ENCODE assay signal across 10 cellular contexts in the genomic region with DNA sequence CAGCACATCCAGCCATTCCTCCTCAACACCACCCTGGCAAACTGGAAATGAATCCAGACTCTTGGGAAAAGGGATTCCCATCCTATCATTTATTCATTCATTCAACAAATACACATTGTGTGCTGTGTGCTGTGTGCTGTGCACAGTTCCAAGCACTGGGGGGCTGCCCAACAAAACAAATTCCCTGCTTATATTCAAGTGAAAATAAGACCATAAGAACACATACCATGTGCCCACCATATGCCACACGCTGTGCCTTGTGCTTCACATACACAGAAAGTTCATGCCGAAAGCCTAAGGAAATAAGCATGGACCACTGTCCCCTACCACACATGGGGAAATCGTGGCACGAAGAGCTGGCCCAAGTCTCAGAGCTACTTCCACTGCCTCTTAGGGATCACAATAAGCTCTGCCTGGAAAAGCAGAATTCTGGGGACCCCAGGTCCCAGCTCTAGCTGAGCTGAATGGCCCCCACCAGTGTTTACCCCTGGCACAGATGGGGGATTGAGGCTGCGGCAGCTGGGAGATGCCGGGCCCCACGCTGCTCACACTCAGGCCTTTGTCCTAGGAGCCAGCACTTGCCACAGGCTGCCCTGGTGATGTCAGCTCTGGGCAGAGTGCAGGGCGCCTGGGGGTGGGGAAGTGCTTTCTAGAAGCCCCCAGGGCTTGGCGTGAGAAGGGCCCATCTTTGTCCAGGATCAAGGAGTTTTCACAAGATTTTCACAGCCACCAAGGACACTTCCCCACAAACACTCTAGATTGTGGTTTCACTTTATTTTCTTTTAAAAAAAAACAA.
DNase-seq lines count a peak whose midpoint lies in the region; ATAC-seq and TF ChIP-seq lines count a peak whose summit lies in the region.
"Had no signal": no experiment of that assay in that cellular context is flagged by ENCODE, and none has a peak within 500 bp of the region (broad histone marks: within the 10 kb centered on the region; RNA-seq: fewer than 3 reads in every experiment).

No MANE protein-coding gene starts in this region.

- no peaks in the 10 kb centered on the region for H3K79me2 ChIP-seq in DOHH2 (ENCODE audit: control insufficient read depth, low read length)

- intact Hi-C loops in prostate gland (cut with DNase I), result no loop called here

- peaks cover 42% of the 10 kb centered on the region for H3K4me1 Mint-ChIP-seq in endothelial cell (ENCODE audit: unreplicated experiment)

- peak overlapping the region; percentile 72 for H3K27ac Mint-ChIP-seq in endothelial cell (ENCODE audit: unreplicated experiment)

- peaks cover 71% of the 10 kb centered on the region for H3K36me3 Mint-ChIP-seq in endothelial cell (ENCODE audit: low read depth, unreplicated experiment)

- H4K20me1 ChIP-seq in DOHH2 (ENCODE audit: control insufficient read depth, insufficient read depth, low read depth, low read length), result no peaks in the 10 kb centered on the region

- no peak for TF ChIP-seq POLR2A in prostate gland (IDR thresholded peaks at IDR 0.05)

- H3K9me3 ChIP-seq in DOHH2 (ENCODE audit: control insufficient read depth, insufficient read depth, low read length) (0 out of 2 replicates have a peak, but pooled peaks cover 3% of the 10 kb centered on the region), prostate gland (no peaks in the 10 kb centered on the region)

- H3K4me3 Mint-ChIP-seq in endothelial cell (ENCODE audit: unreplicated experiment), result peak overlapping the region; percentile 62

- no peaks in the 10 kb centered on the region for H3K4me1 ChIP-seq in DOHH2 (ENCODE audit: control insufficient read depth, low read length)
- H3K4me1 ChIP-seq in prostate gland (replicated peaks), result no peaks in the 10 kb centered on the region

- H3K27me3 ChIP-seq in DOHH2 (ENCODE audit: control insufficient read depth, low read length) (no peaks in the 10 kb centered on the region), prostate gland (replicated peaks; ENCODE audit: insufficient read depth) (no peaks in the 10 kb centered on the region)

- H3K9me2 ChIP-seq in DOHH2 (replicated peaks; ENCODE audit: control insufficient read depth, low read length), result no peaks in the 10 kb centered on the region

- no peaks in the 10 kb centered on the region for H3F3A ChIP-seq in DOHH2 (ENCODE audit: control insufficient read depth, insufficient read depth)

- TF ChIP-seq CTCF in DOHH2 (IDR thresholded peaks at IDR 0.05; ENCODE audit: low read depth, low read length, poor library complexity, severe bottlenecking) (peak; percentile 37), endothelial cell (IDR thresholded peaks at IDR 0.05; ENCODE audit: unreplicated experiment) (no peak), prostate gland (IDR thresholded peaks at IDR 0.05) (no peak)

- no peak overlapping the region for H3K4me2 ChIP-seq in DOHH2 (ENCODE audit: low read length)

- ATAC-seq in HG03571 (IDR thresholded peaks at IDR 0.05; ENCODE audit: unreplicated experiment), result no peak

- no peak overlapping the region for H3K27ac ChIP-seq in DOHH2 (ENCODE audit: low read depth, low read length)
- no peak overlapping the region for H3K27ac ChIP-seq in prostate gland

- no peaks in the 10 kb centered on the region for H3K36me3 ChIP-seq in DOHH2 (ENCODE audit: control insufficient read depth, low read length)
- H3K36me3 ChIP-seq in prostate gland, result no peaks in the 10 kb centered on the region

- in situ Hi-C loops in SK-MEL-5 (cut with HindIII; ENCODE audit: low pct_unique_long_range_greater_than_20kb, low sequenced_read_pairs), result no loop called here

- H3K9me3 Mint-ChIP-seq in endothelial cell (ENCODE audit: unreplicated experiment), result no peaks in the 10 kb centered on the region

- H3K4me3 ChIP-seq in DOHH2 (ENCODE audit: low read length) (no peak overlapping the region), prostate gland (no peak overlapping the region)

- WGBS in prostate gland, result 90% methylated on average over 9 of the region's 9 CpGs

- DNase-seq in SK-MEL-5 (ENCODE audit: low read depth, low spot score), result peak; percentile 83
- no peak for DNase-seq in endothelial cell (ENCODE audit: low spot score)
- peak; percentile 97 for DNase-seq in putamen (ENCODE audit: low spot score)
- no peak for DNase-seq in glomerular visceral epithelial cell (ENCODE audit: extremely low spot score)
- DNase-seq in iPS-NIHi11 (ENCODE audit: low spot score), result no peak
- no peak for DNase-seq in prostate gland (ENCODE audit: low spot score)
- DNase-seq: activated CD4-positive, alpha-beta T cell treated with anti-CD3 and anti-CD28 coated beads for 48 hours; NCI-H1930 had no signal

- H3K27me3 Mint-ChIP-seq in endothelial cell (ENCODE audit: unreplicated experiment), result peaks cover 25% of the 10 kb centered on the region

Comparison
In these comparisons a context has a peak if more than half of its experiments do, and no peak if none do; other contexts are left out.
1. DNase-seq: peak in SK-MEL-5 (single experiment) and putamen (single experiment); none in endothelial cell (single experiment), glomerular visceral epithelial cell (single experiment), iPS-NIHi11 (single experiment) and prostate gland (single experiment).